In genomic region chr19:23313196-23313595, GRCh38 we compare ENCODE assay signal across 36 cellular contexts.
"Had no signal": no experiment of that assay in that cellular context is flagged by ENCODE, and none has a peak within 500 bp of the region (broad histone marks: within the 10 kb centered on the region; RNA-seq: fewer than 3 reads in every experiment).

No MANE protein-coding gene starts in this region.

- DNase-seq: activated B cell treated with CpG ODN at 0.5 μM for 24 hours; activated CD4-positive, alpha-beta memory T cell treated with anti-CD3 and anti-CD28 coated beads for 36 hours; activated CD4-positive, alpha-beta T cell treated with anti-CD3 and anti-CD28 coated beads for 4 hours; activated CD4-positive, alpha-beta T cell treated with anti-CD3 and anti-CD28 coated beads, Interleukin-2, amount 10 ng/mL, durations not matched to agents 24 days and 14 days; activated CD4-positive, alpha-beta T cell treated with anti-CD3 and anti-CD28 coated beads, Interleukin-2, amount 50 U/mL, for 1 hour; activated CD4-positive, alpha-beta T cell treated with anti-CD3 and anti-CD28 coated beads, Interleukin-2, amount 50 U/mL, for 4 hours; activated CD4-positive, CD25-positive, alpha-beta regulatory T cell treated with anti-CD3 and anti-CD28 coated beads, Interleukin-2, amount 50 U/mL, for 72 hours; activated CD8-positive, alpha-beta memory T cell treated with anti-CD3 and anti-CD28 coated beads, Interleukin-2, amount 50 U/mL, for 4 hours; activated CD8-positive, alpha-beta T cell treated with anti-CD3 and anti-CD28 coated beads for 36 hours; activated effector memory CD4-positive, alpha-beta T cell treated with Interleukin-2 at 50 U/mL for 16 hours; activated gamma-delta T cell; activated naive CD4-positive, alpha-beta T cell treated with anti-CD3 and anti-CD28 coated beads, Interleukin-2, amount 10 ng/mL, durations not matched to agents 7 days and 5 days; activated naive CD4-positive, alpha-beta T cell treated with Interleukin-2 at 50 U/mL for 16 hours; activated naive CD8-positive, alpha-beta T cell treated with anti-CD3 and anti-CD28 coated beads, Interleukin-2, amount 10 ng/mL, durations not matched to agents 7 days and 5 days; activated naive CD8-positive, alpha-beta T cell treated with anti-CD3 and anti-CD28 coated beads, Interleukin-2, amount 50 U/mL, for 24 hours; activated T-cell treated with anti-CD3 and anti-CD28 coated beads for 4 hours; activated T-cell treated with anti-CD3 and anti-CD28 coated beads, Interleukin-2, amount 50 U/mL, for 1 hour; activated T-cell treated with anti-CD3 and anti-CD28 coated beads, Interleukin-2, amount 50 U/mL, for 4 hours; activated T-cell treated with anti-CD3 and anti-CD28 coated beads, Interleukin-2, amount 50 U/mL, for 72 hours; amygdala; anterior cingulate cortex; caudate nucleus; cerebellar nuclear complex; T-helper 1 cell; T-helper 2 cell; T-helper 9 cell had no signal

- H3K4me3 ChIP-seq: ascending aorta, cardiac muscle cell had no signal

- H3K27me3 ChIP-seq: ascending aorta, cardiac muscle cell had no signal

- H3K27ac ChIP-seq: ascending aorta, cardiac muscle cell, VCaP had no signal

- H3K4me3 Mint-ChIP-seq: activated B cell treated with CpG ODN at 0.5 μM for 24 hours; activated CD4-positive, alpha-beta memory T cell treated with anti-CD3 and anti-CD28 coated beads for 36 hours; activated CD4-positive, alpha-beta T cell treated with anti-CD3 and anti-CD28 coated beads, Interleukin-2, amount 10 ng/mL, durations not matched to agents 24 days and 14 days; activated CD8-positive, alpha-beta T cell treated with anti-CD3 and anti-CD28 coated beads for 36 hours; activated naive CD4-positive, alpha-beta T cell treated with anti-CD3 and anti-CD28 coated beads, Interleukin-2, amount 10 ng/mL, durations not matched to agents 7 days and 5 days; activated naive CD4-positive, alpha-beta T cell treated with anti-CD3 and anti-CD28 coated beads, Interleukin-2, amount 50 U/mL, for 24 hours; activated naive CD8-positive, alpha-beta T cell; activated naive CD8-positive, alpha-beta T cell treated with anti-CD3 and anti-CD28 coated beads, Interleukin-2, amount 10 ng/mL, durations not matched to agents 7 days and 5 days; activated naive CD8-positive, alpha-beta T cell treated with anti-CD3 and anti-CD28 coated beads, Interleukin-2, amount 50 U/mL, for 24 hours; activated T-cell treated with anti-CD3 and anti-CD28 coated beads, Interleukin-2, amount 50 U/mL, for 4 hours; activated T-cell treated with anti-CD3 and anti-CD28 coated beads, Interleukin-2, amount 50 U/mL, for 72 hours; brain; central memory CD8-positive, alpha-beta T cell; T-helper 1 cell treated with Interleukin-12 subunit alpha and Interleukin-12 subunit beta and Interleukin-4 antibody, amounts not matched to agents 30 μg/mL and 1 μg/mL, for 36 hours; T-helper 2 cell treated with Interferon-gamma antibody and Interleukin-4, amounts not matched to agents 5 μg/mL and 100 μg/mL, for 36 hours had no signal

- ATAC-seq: activated CD8-positive, alpha-beta T cell treated with anti-CD3 and anti-CD28 coated beads for 36 hours; activated naive CD8-positive, alpha-beta T cell treated with anti-CD3 and anti-CD28 coated beads, Interleukin-2, amount 50 U/mL, for 24 hours; activated T-cell treated with anti-CD3 and anti-CD28 coated beads, Interleukin-2, amount 50 U/mL, for 4 hours; activated T-cell treated with anti-CD3 and anti-CD28 coated beads, Interleukin-2, amount 50 U/mL, for 72 hours had no signal

- H3K27me3 Mint-ChIP-seq: activated B cell treated with CpG ODN at 0.5 μM for 24 hours; activated CD4-positive, alpha-beta memory T cell treated with anti-CD3 and anti-CD28 coated beads for 36 hours; activated CD4-positive, alpha-beta T cell treated with anti-CD3 and anti-CD28 coated beads, Interleukin-2, amount 10 ng/mL, durations not matched to agents 24 days and 14 days; activated CD8-positive, alpha-beta T cell treated with anti-CD3 and anti-CD28 coated beads for 36 hours; activated naive CD4-positive, alpha-beta T cell treated with anti-CD3 and anti-CD28 coated beads, Interleukin-2, amount 10 ng/mL, durations not matched to agents 7 days and 5 days; activated naive CD4-positive, alpha-beta T cell treated with anti-CD3 and anti-CD28 coated beads, Interleukin-2, amount 50 U/mL, for 24 hours; activated naive CD8-positive, alpha-beta T cell; activated naive CD8-positive, alpha-beta T cell treated with anti-CD3 and anti-CD28 coated beads, Interleukin-2, amount 10 ng/mL, durations not matched to agents 7 days and 5 days; activated naive CD8-positive, alpha-beta T cell treated with anti-CD3 and anti-CD28 coated beads, Interleukin-2, amount 50 U/mL, for 24 hours; brain; central memory CD8-positive, alpha-beta T cell had no signal

- H3K36me3 Mint-ChIP-seq: activated CD4-positive, alpha-beta memory T cell treated with anti-CD3 and anti-CD28 coated beads for 36 hours; activated naive CD4-positive, alpha-beta T cell treated with anti-CD3 and anti-CD28 coated beads, Interleukin-2, amount 10 ng/mL, durations not matched to agents 7 days and 5 days; activated naive CD4-positive, alpha-beta T cell treated with anti-CD3 and anti-CD28 coated beads, Interleukin-2, amount 50 U/mL, for 24 hours; activated naive CD8-positive, alpha-beta T cell treated with anti-CD3 and anti-CD28 coated beads, Interleukin-2, amount 10 ng/mL, durations not matched to agents 7 days and 5 days had no signal

- H3K4me1 ChIP-seq: ascending aorta had no signal

- H3K36me3 ChIP-seq: ascending aorta, cardiac muscle cell had no signal

- H3K27ac Mint-ChIP-seq: activated B cell treated with CpG ODN at 0.5 μM for 24 hours; activated CD4-positive, alpha-beta memory T cell treated with anti-CD3 and anti-CD28 coated beads for 36 hours; activated CD4-positive, alpha-beta T cell treated with anti-CD3 and anti-CD28 coated beads, Interleukin-2, amount 10 ng/mL, durations not matched to agents 24 days and 14 days; activated CD8-positive, alpha-beta T cell treated with anti-CD3 and anti-CD28 coated beads for 36 hours; activated naive CD4-positive, alpha-beta T cell treated with anti-CD3 and anti-CD28 coated beads, Interleukin-2, amount 10 ng/mL, durations not matched to agents 7 days and 5 days; activated naive CD4-positive, alpha-beta T cell treated with anti-CD3 and anti-CD28 coated beads, Interleukin-2, amount 50 U/mL, for 24 hours; activated naive CD8-positive, alpha-beta T cell; activated naive CD8-positive, alpha-beta T cell treated with anti-CD3 and anti-CD28 coated beads, Interleukin-2, amount 10 ng/mL, durations not matched to agents 7 days and 5 days; activated naive CD8-positive, alpha-beta T cell treated with anti-CD3 and anti-CD28 coated beads, Interleukin-2, amount 50 U/mL, for 24 hours; activated T-cell treated with anti-CD3 and anti-CD28 coated beads, Interleukin-2, amount 50 U/mL, for 72 hours; activated T-helper 2 cell treated with anti-CD3 and anti-CD28 coated beads, Interferon-gamma antibody, Interleukin-2, Interleukin-4, amounts not matched to agents 10 μg/mL and 5 μg/mL and 100 μg/mL, durations not matched to agents 14 hours and 24 hours and 36 hours; T-helper 1 cell treated with Interleukin-12 subunit alpha and Interleukin-12 subunit beta and Interleukin-4 antibody, amounts not matched to agents 30 μg/mL and 1 μg/mL, for 36 hours; T-helper 2 cell treated with Interferon-gamma antibody and Interleukin-4, amounts not matched to agents 5 μg/mL and 100 μg/mL, for 36 hours had no signal

- H3K4me1 Mint-ChIP-seq: activated B cell treated with CpG ODN at 0.5 μM for 24 hours; activated CD4-positive, alpha-beta T cell treated with anti-CD3 and anti-CD28 coated beads, Interleukin-2, amount 10 ng/mL, durations not matched to agents 24 days and 14 days; activated naive CD4-positive, alpha-beta T cell treated with anti-CD3 and anti-CD28 coated beads, Interleukin-2, amount 10 ng/mL, durations not matched to agents 7 days and 5 days; activated naive CD4-positive, alpha-beta T cell treated with anti-CD3 and anti-CD28 coated beads, Interleukin-2, amount 50 U/mL, for 24 hours; activated naive CD8-positive, alpha-beta T cell treated with anti-CD3 and anti-CD28 coated beads, Interleukin-2, amount 10 ng/mL, durations not matched to agents 7 days and 5 days; brain; central memory CD8-positive, alpha-beta T cell had no signal

- H3K9me3 Mint-ChIP-seq: activated B cell treated with CpG ODN at 0.5 μM for 24 hours; activated naive CD4-positive, alpha-beta T cell treated with anti-CD3 and anti-CD28 coated beads, Interleukin-2, amount 50 U/mL, for 24 hours had no signal
